In genomic region chr7:48708635-48709034, GRCh38 we compare ENCODE assay signal across 26 cellular contexts.
DNase-seq lines count a peak whose midpoint lies in the region; ATAC-seq, FAIRE-seq and TF ChIP-seq lines count a peak whose summit lies in the region.
"Had no signal": no experiment of that assay in that cellular context is flagged by ENCODE, and none has a peak within 500 bp of the region (broad histone marks: within the 10 kb centered on the region; RNA-seq: fewer than 3 reads in every experiment).

No MANE protein-coding gene starts in this region.

- H3K27ac Mint-ChIP-seq in endodermal cell: no peak overlapping the region
- no peak overlapping the region for H3K27ac Mint-ChIP-seq in mesothelial cell of epicardium
- H3K27ac Mint-ChIP-seq: activated B cell treated with CpG ODN at 0.5 μM for 24 hours; activated naive CD8-positive, alpha-beta T cell treated with anti-CD3 and anti-CD28 coated beads for 36 hours; activated T-helper 17 cell treated with anti-CD3 and anti-CD28 coated beads, Interleukin-2, amount 50 U/mL, for 72 hours; B cell had no signal

- no peaks in the 10 kb centered on the region for H3K4me1 ChIP-seq in PC-3 (ENCODE audit: insufficient read depth, low read length)
- no peaks in the 10 kb centered on the region for H3K4me1 ChIP-seq in endodermal cell (ENCODE audit: control insufficient read depth, insufficient read depth, low read length)
- H3K4me1 ChIP-seq: Caco-2 had no signal

- H3K27me3 Mint-ChIP-seq in endodermal cell (ENCODE audit: insufficient read depth) (no peaks in the 10 kb centered on the region), mesothelial cell of epicardium (ENCODE audit: low read depth) (no peaks in the 10 kb centered on the region)
- H3K27me3 Mint-ChIP-seq: activated B cell treated with CpG ODN at 0.5 μM for 24 hours; activated naive CD8-positive, alpha-beta T cell treated with anti-CD3 and anti-CD28 coated beads for 36 hours; activated T-helper 17 cell treated with anti-CD3 and anti-CD28 coated beads, Interleukin-2, amount 50 U/mL, for 72 hours; B cell had no signal

- H3K4me3 Mint-ChIP-seq in endodermal cell (no peak overlapping the region), mesothelial cell of epicardium (no peak overlapping the region)
- H3K4me3 Mint-ChIP-seq: activated B cell treated with CpG ODN at 0.5 μM for 24 hours; activated naive CD8-positive, alpha-beta T cell treated with anti-CD3 and anti-CD28 coated beads for 36 hours; activated T-helper 17 cell treated with anti-CD3 and anti-CD28 coated beads, Interleukin-2, amount 50 U/mL, for 72 hours; B cell had no signal

- no peaks in the 10 kb centered on the region for H3F3A ChIP-seq in PC-3 (ENCODE audit: low read length, unreplicated experiment)

- no peak overlapping the region for H3K4me2 ChIP-seq in PC-3 (ENCODE audit: low read length)

- H3K36me3 ChIP-seq in PC-3 (ENCODE audit: low read depth, low read length): no peaks in the 10 kb centered on the region
- no peaks in the 10 kb centered on the region for H3K36me3 ChIP-seq in endodermal cell (ENCODE audit: control insufficient read depth, insufficient read depth, low read length)

- intact Hi-C loops in PC-3 (cut with micrococcal nuclease): no loop called here

- POLR2A ChIA-PET in PC-3 (lab: Charles Lee; ENCODE audit: unreplicated experiment): no interaction called here

- H3K36me3 Mint-ChIP-seq in endodermal cell (ENCODE audit: low read depth) (no peaks in the 10 kb centered on the region), mesothelial cell of epicardium (no peaks in the 10 kb centered on the region)
- H3K36me3 Mint-ChIP-seq: activated naive CD8-positive, alpha-beta T cell treated with anti-CD3 and anti-CD28 coated beads for 36 hours had no signal

- no peaks in the 10 kb centered on the region for H3K9me2 ChIP-seq in PC-3 (replicated peaks; ENCODE audit: low read length)

- peak; percentile 24; the same call in 1 of the 2 replicates for ATAC-seq in PC-3
- ATAC-seq: activated T-helper 17 cell treated with anti-CD3 and anti-CD28 coated beads, Interleukin-2, amount 50 U/mL, for 72 hours; Panc1 had no signal

- H4K20me1 ChIP-seq in PC-3 (ENCODE audit: low read length): no peaks in the 10 kb centered on the region

- H3K4me1 Mint-ChIP-seq in endodermal cell (peaks cover 4% of the 10 kb centered on the region), mesothelial cell of epicardium (peaks cover 3% of the 10 kb centered on the region)
- H3K4me1 Mint-ChIP-seq: activated B cell treated with CpG ODN at 0.5 μM for 24 hours; activated naive CD8-positive, alpha-beta T cell treated with anti-CD3 and anti-CD28 coated beads for 36 hours; activated T-helper 17 cell treated with anti-CD3 and anti-CD28 coated beads, Interleukin-2, amount 50 U/mL, for 72 hours; B cell had no signal

- WGBS in endodermal cell (ENCODE audit: insufficient coverage in 1 of 2, insufficient read length in 1 of 2), 2 experiments: 46 to 60% methylated on average over 7 of the region's 7 CpGs

- H3K27ac ChIP-seq in PC-3 (ENCODE audit: low read length) (no peak overlapping the region), endodermal cell (ENCODE audit: low read depth, low read length) (peak overlapping the region; percentile 24)
- H3K27ac ChIP-seq: HL-60, SK-N-MC had no signal

- H2AFZ ChIP-seq in PC-3 (ENCODE audit: low read length): no peak overlapping the region

- no peak for FAIRE-seq in urothelium cell line (lab: Jason Lieb, UNC)
- FAIRE-seq: A204.1 had no signal

- no peaks in the 10 kb centered on the region for H3K9me3 ChIP-seq in PC-3 (ENCODE audit: low read length)
- H3K9me3 ChIP-seq in endodermal cell (ENCODE audit: control insufficient read depth, low read length): no peaks in the 10 kb centered on the region
- H3K9me3 ChIP-seq: Caco-2 had no signal

- H3K9me3 Mint-ChIP-seq in endodermal cell (no peaks in the 10 kb centered on the region), mesothelial cell of epicardium (no peaks in the 10 kb centered on the region)
- H3K9me3 Mint-ChIP-seq: activated B cell treated with CpG ODN at 0.5 μM for 24 hours; activated naive CD8-positive, alpha-beta T cell treated with anti-CD3 and anti-CD28 coated beads for 36 hours had no signal

- BruUV-seq in PC-3 (replicated peaks; lab: Mats Ljungman, UMichigan): no TSS peak

- 0 out of 2 replicates have a peak, but pooled peaks have one; percentile 12 for TF ChIP-seq CTCF in PC-3 (conservative IDR thresholded peaks at IDR 0.05; ENCODE audit: low read depth, low read length)
- no peak for TF ChIP-seq CTCF in endodermal cell (conservative IDR thresholded peaks at IDR 0.05)
- TF ChIP-seq CTCF in mesothelial cell of epicardium (IDR thresholded peaks at IDR 0.05; ENCODE audit: unreplicated experiment): no peak

- H3K27me3 ChIP-seq in PC-3 (ENCODE audit: low read length): no peaks in the 10 kb centered on the region
- no peaks in the 10 kb centered on the region for H3K27me3 ChIP-seq in endodermal cell (ENCODE audit: control insufficient read depth, insufficient read depth, low read length, poor library complexity, severe bottlenecking)

- peak in 2 of 3 experiments; percentile 9 to 51 for DNase-seq in NCI-H1417 (lab: John Stamatoyannopoulos, UW)
- no peak for DNase-seq in NCI-H1417 treated with DMSO at 0.1 percent for 48 hours (lab: John Stamatoyannopoulos, UW)
- no peak for DNase-seq in PC-3
- DNase-seq in endodermal cell: peak; percentile 70
- peak; percentile 21 for DNase-seq in urothelium cell line (ENCODE audit: low spot score)
- DNase-seq in mesothelial cell of epicardium (ENCODE audit: low spot score in 2 of 2, unreplicated experiment in 2 of 2): no peak
- no peak for DNase-seq in stimulated activated CD4-positive, alpha-beta T cell treated with anti-CD3 and anti-CD28 coated beads, Interleukin-2, amount 100 ng/mL, for 48 hours
- DNase-seq in SKM-1 treated with dmso at 0.1 percent for 144 hours (lab: John Stamatoyannopoulos, UW; ENCODE audit: unreplicated experiment): no peak
- DNase-seq: activated B cell treated with CpG ODN at 0.5 μM for 24 hours; activated CD4-positive, alpha-beta T cell treated with anti-CD3 and anti-CD28 coated beads, Interleukin-2, amount 50 U/mL, for 4 hours; activated CD8-positive, alpha-beta memory T cell treated with anti-CD3 and anti-CD28 coated beads, Interleukin-2, amount 50 U/mL, for 4 hours; activated naive CD8-positive, alpha-beta T cell treated with anti-CD3 and anti-CD28 coated beads for 36 hours; Caco-2; effector CD4-positive, alpha-beta T cell; EL; foreskin melanocyte; NCI-H146; retina; stimulated activated CD4-positive, alpha-beta T cell treated with anti-CD3 and anti-CD28 coated beads, Interleukin-4, amount 100 ng/mL, for 1 hour; stimulated activated naive CD4-positive, alpha-beta T cell had no signal

- H3K4me3 ChIP-seq in PC-3 (ENCODE audit: low read length) (no peak overlapping the region), endodermal cell (ENCODE audit: low read length) (no peak overlapping the region)
- H3K4me3 ChIP-seq: SK-N-MC had no signal

- H3K9ac ChIP-seq in PC-3 (ENCODE audit: low read length) (no peak overlapping the region), endodermal cell (ENCODE audit: extremely low read depth, low read length, poor library complexity, severe bottlenecking) (no peak overlapping the region)

- CTCF ChIA-PET in PC-3 (lab: Charles Lee): no interaction called here

- H3K79me2 ChIP-seq in PC-3 (ENCODE audit: low read length): no peaks in the 10 kb centered on the region

Comparison
In these comparisons a context has a peak if more than half of its experiments do, and no peak if none do; other contexts are left out.
1. DNase-seq: peak in NCI-H1417 (2 of 3), endodermal cell (single experiment) and urothelium cell line (single experiment); none in NCI-H1417 treated with DMSO at 0.1 percent for 48 hours (single experiment), PC-3 (single experiment), mesothelial cell of epicardium (0 of 2), stimulated activated CD4-positive, alpha-beta T cell treated with anti-CD3 and anti-CD28 coated beads, Interleukin-2, amount 100 ng/mL, for 48 hours (0 of 2) and SKM-1 treated with dmso at 0.1 percent for 144 hours (single experiment).